ENCODE assay signal across 16 cellular contexts in the genomic region with DNA sequence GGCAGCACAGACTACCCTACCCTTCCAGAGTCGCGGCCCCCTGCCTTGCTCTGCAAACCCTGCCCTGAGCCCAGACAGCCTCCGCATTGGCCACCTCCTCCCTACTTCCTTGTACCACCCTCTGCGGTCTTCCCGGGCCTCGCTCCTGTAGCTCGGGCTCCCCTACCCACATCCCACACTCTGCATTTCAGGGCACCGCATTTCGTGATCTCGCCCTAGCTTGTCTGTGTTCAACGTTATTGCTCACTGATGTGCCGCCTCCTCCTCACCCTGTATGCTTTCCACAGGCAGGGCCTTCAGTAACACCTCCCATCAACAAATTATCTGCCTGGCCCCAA. TPM values are rescaled to one million over a fixed set of nuclear protein-coding genes. Genes with fewer than 3 reads are reported as not detected.
DNase-seq lines count a peak whose midpoint lies in the region; ATAC-seq and TF ChIP-seq lines count a peak whose summit lies in the region.
"Had no signal": no experiment of that assay in that cellular context is flagged by ENCODE, and none has a peak within 500 bp of the region (broad histone marks: within the 10 kb centered on the region; RNA-seq: fewer than 3 reads in every experiment).

No MANE protein-coding gene starts in this region.

- peaks cover 4% of the 10 kb centered on the region for H3K27me3 Mint-ChIP-seq in endothelial cell (ENCODE audit: unreplicated experiment)

- H3K27ac Mint-ChIP-seq in endothelial cell (ENCODE audit: unreplicated experiment), result peak overlapping the region; percentile 19

- TF ChIP-seq CTCF in A673 (conservative IDR thresholded peaks at IDR 0.05; ENCODE audit: low read depth, low read length) (no peak), NB4 (IDR thresholded peaks at IDR 0.05; ENCODE audit: low read depth, low read length) (no peak), endothelial cell (IDR thresholded peaks at IDR 0.05; ENCODE audit: unreplicated experiment) (no peak)

- POLR2A ChIA-PET in A673 (lab: Charles Lee; ENCODE audit: low non-redundant PET), result no interaction called here

- no peak for TF ChIP-seq POLR2A in GM18505 (IDR thresholded peaks at IDR 0.05; ENCODE audit: borderline replicate concordance, extremely low read depth, insufficient read depth, insufficient read length)
- TF ChIP-seq POLR2A in NB4 (IDR thresholded peaks at IDR 0.05; ENCODE audit: extremely low read depth, insufficient read length), result no peak

- no peak for DNase-seq in A673 (ENCODE audit: low spot score)
- DNase-seq in NB4 (ENCODE audit: low read depth), result peak; percentile 83
- DNase-seq in endothelial cell (ENCODE audit: low spot score), result no peak
- no peak for DNase-seq in NCI-H526 (lab: John Stamatoyannopoulos, UW)
- DNase-seq in HuH-7.5 (ENCODE audit: low spot score), result no peak
- DNase-seq: DMS 273 treated with DMSO at 0.1 percent for 48 hours; NCI-H1436 treated with DMSO at 0.1 percent for 48 hours; NCI-H446 treated with DMSO at 0.1 percent for 48 hours; occipital lobe; stimulated activated naive CD4-positive, alpha-beta T cell treated with Interleukin-2 at 50 U/mL for 16 hours had no signal

- ATAC-seq in GM18505 (IDR thresholded peaks at IDR 0.05; ENCODE audit: unreplicated experiment) (peak; percentile 44), GM21717 (IDR thresholded peaks at IDR 0.05; ENCODE audit: unreplicated experiment) (no peak), HG03354 (IDR thresholded peaks at IDR 0.05; ENCODE audit: poor library complexity, severe bottlenecking, unreplicated experiment) (no peak)

- intact Hi-C loops in A673 (cut with micrococcal nuclease; ENCODE audit: unreplicated experiment), result no loop called here

- BruUV-seq in A673 (replicated peaks; lab: Mats Ljungman, UMichigan), result no TSS peak

- H3K4me1 ChIP-seq in A673 (ENCODE audit: insufficient read depth, low read length, poor library complexity, severe bottlenecking), result peaks cover 34% of the 10 kb centered on the region
- H3K4me1 ChIP-seq: HAP-1 had no signal

- H3K36me3 Mint-ChIP-seq in endothelial cell (ENCODE audit: low read depth, unreplicated experiment), result peaks cover 16% of the 10 kb centered on the region

- no peaks in the 10 kb centered on the region for H3K9me3 ChIP-seq in A673 (ENCODE audit: low read depth, low read length, poor library complexity, severe bottlenecking)
- H3K9me3 ChIP-seq: HAP-1 had no signal

- H3K27ac ChIP-seq in A673 (ENCODE audit: low read depth, low read length, poor library complexity, severe bottlenecking), result peak overlapping the region; percentile 61
- H3K27ac ChIP-seq: HL-60, KMS-11 had no signal

- H3K4me1 Mint-ChIP-seq in endothelial cell (ENCODE audit: unreplicated experiment), result peaks cover 35% of the 10 kb centered on the region

- no peak overlapping the region for H3K4me3 Mint-ChIP-seq in endothelial cell (ENCODE audit: unreplicated experiment)

- H3K9me3 Mint-ChIP-seq in endothelial cell (ENCODE audit: unreplicated experiment), result no peaks in the 10 kb centered on the region

- CTCF ChIA-PET in A673 (lab: Charles Lee), result no interaction called here

- no peaks in the 10 kb centered on the region for H3K27me3 ChIP-seq in A673 (replicated peaks; ENCODE audit: insufficient read depth, low read depth, low read length, poor library complexity)

- H3K4me3 ChIP-seq in A673 (ENCODE audit: low read depth, low read length, poor library complexity, severe bottlenecking) (no peak overlapping the region), NB4 (ENCODE audit: low read depth, low read length) (no peak overlapping the region)
- H3K4me3 ChIP-seq: HAP-1 had no signal

- H3K36me3 ChIP-seq in A673 (ENCODE audit: insufficient read depth, low read length, poor library complexity, severe bottlenecking), result peaks cover 48% of the 10 kb centered on the region

RNA-seq across cellular contexts. Expression of gene PDIA4, which starts 6.6 kb away (rescaled TPM):
- total RNA-seq in A673 (2021), result 235 and 254 TPM in 2 replicates
- 266 TPM for total RNA-seq in endothelial cell (ENCODE audit: unreplicated experiment)
